2 cellular contexts compared by ENCODE assay signal in the genomic region with DNA sequence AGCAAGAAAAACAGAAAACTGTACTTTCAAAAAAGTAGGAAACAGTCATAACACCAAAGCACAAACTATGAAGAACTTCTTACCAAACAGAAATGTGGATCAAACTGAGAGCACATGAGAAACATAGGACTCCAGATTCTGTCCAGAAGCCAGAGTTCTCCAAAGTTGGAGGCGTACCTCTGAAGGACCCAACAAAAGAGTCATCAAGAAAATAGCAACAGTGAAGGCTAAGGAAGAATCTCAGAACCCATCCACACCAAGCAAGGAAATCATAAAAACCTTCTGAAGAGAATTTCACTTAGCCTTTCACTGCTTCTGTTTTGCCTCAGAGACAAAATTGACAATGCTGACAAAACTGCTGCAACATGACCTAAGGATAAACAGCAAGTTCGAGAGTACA.
TF ChIP-seq lines count a peak whose summit lies in the region.

No MANE protein-coding gene starts in this region.

TF ChIP-seq in WTC11, 78 proteins besides CTCF, POLR2A, EP300 and RAD21 (continued from another document):
- TF ChIP-seq PRDM15 (CRISPR knock-in tag; IDR thresholded peaks at IDR 0.05), result no peak
- no peak for TF ChIP-seq ZNF416 (CRISPR knock-in tag; IDR thresholded peaks at IDR 0.05)
- TF ChIP-seq ZNF232 (CRISPR knock-in tag; IDR thresholded peaks at IDR 0.05), result no peak
- TF ChIP-seq, protein P1, sequence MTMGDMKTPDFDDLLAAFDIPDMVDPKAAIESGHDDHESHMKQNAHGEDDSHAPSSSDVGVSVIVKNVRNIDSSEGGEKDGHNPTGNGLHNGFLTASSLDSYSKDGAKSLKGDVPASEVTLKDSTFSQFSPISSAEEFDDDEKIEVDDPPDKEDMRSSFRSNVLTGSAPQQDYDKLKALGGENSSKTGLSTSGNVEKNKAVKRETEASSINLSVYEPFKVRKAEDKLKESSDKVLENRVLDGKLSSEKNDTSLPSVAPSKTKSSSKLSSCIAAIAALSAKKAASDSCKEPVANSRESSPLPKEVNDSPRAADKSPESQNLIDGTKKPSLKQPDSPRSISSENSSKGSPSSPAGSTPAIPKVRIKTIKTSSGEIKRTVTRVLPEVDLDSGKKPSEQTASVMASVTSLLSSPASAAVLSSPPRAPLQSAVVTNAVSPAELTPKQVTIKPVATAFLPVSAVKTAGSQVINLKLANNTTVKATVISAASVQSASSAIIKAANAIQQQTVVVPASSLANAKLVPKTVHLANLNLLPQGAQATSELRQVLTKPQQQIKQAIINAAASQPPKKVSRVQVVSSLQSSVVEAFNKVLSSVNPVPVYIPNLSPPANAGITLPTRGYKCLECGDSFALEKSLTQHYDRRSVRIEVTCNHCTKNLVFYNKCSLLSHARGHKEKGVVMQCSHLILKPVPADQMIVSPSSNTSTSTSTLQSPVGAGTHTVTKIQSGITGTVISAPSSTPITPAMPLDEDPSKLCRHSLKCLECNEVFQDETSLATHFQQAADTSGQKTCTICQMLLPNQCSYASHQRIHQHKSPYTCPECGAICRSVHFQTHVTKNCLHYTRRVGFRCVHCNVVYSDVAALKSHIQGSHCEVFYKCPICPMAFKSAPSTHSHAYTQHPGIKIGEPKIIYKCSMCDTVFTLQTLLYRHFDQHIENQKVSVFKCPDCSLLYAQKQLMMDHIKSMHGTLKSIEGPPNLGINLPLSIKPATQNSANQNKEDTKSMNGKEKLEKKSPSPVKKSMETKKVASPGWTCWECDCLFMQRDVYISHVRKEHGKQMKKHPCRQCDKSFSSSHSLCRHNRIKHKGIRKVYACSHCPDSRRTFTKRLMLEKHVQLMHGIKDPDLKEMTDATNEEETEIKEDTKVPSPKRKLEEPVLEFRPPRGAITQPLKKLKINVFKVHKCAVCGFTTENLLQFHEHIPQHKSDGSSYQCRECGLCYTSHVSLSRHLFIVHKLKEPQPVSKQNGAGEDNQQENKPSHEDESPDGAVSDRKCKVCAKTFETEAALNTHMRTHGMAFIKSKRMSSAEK (CRISPR knock-in tag; IDR thresholded peaks at IDR 0.05; ENCODE audit: borderline replicate concordance), result no peak
- TF ChIP-seq ESRRA (CRISPR knock-in tag; IDR thresholded peaks at IDR 0.05; ENCODE audit: borderline replicate concordance), result no peak
- TF ChIP-seq FOXK1 (CRISPR knock-in tag; IDR thresholded peaks at IDR 0.05), result no peak
- no peak for TF ChIP-seq AR (CRISPR knock-in tag; IDR thresholded peaks at IDR 0.05)
- TF ChIP-seq, protein P2, sequence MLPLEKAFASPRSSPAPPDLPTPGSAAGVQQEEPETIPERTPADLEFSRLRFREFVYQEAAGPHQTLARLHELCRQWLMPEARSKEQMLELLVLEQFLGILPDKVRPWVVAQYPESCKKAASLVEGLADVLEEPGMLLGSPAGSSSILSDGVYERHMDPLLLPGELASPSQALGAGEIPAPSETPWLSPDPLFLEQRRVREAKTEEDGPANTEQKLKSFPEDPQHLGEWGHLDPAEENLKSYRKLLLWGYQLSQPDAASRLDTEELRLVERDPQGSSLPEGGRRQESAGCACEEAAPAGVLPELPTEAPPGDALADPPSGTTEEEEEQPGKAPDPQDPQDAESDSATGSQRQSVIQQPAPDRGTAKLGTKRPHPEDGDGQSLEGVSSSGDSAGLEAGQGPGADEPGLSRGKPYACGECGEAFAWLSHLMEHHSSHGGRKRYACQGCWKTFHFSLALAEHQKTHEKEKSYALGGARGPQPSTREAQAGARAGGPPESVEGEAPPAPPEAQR (CRISPR knock-in tag; IDR thresholded peaks at IDR 0.05), result no peak

TF ChIP-seq in SK-N-SH treated with all-trans-retinoic acid at 6 μM for 48 hours, 23 proteins besides CTCF, POLR2A, EP300 and RAD21 (continued from another document):
- TF ChIP-seq, protein P3, sequence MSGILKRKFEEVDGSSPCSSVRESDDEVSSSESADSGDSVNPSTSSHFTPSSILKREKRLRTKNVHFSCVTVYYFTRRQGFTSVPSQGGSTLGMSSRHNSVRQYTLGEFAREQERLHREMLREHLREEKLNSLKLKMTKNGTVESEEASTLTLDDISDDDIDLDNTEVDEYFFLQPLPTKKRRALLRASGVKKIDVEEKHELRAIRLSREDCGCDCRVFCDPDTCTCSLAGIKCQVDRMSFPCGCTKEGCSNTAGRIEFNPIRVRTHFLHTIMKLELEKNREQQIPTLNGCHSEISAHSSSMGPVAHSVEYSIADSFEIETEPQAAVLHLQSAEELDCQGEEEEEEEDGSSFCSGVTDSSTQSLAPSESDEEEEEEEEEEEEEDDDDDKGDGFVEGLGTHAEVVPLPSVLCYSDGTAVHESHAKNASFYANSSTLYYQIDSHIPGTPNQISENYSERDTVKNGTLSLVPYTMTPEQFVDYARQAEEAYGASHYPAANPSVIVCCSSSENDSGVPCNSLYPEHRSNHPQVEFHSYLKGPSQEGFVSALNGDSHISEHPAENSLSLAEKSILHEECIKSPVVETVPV (CRISPR knock-in tag; IDR thresholded peaks at IDR 0.05), result no peak
- no peak for TF ChIP-seq ARNTL (CRISPR knock-in tag; IDR thresholded peaks at IDR 0.05; ENCODE audit: borderline replicate concordance, low read depth)
- TF ChIP-seq BACH2 (CRISPR knock-in tag; IDR thresholded peaks at IDR 0.05; ENCODE audit: borderline replicate concordance), result no peak
- TF ChIP-seq ISL1 (CRISPR knock-in tag; IDR thresholded peaks at IDR 0.05), result no peak
- no peak for TF ChIP-seq POU6F1 (CRISPR knock-in tag; IDR thresholded peaks at IDR 0.05; ENCODE audit: borderline replicate concordance, low read depth)
- TF ChIP-seq CREB5 (CRISPR knock-in tag; IDR thresholded peaks at IDR 0.05; ENCODE audit: low read depth), result no peak
- no peak for TF ChIP-seq ZNF70 (CRISPR knock-in tag; IDR thresholded peaks at IDR 0.05)
- TF ChIP-seq OSR1 (CRISPR knock-in tag; IDR thresholded peaks at IDR 0.05), result no peak
